Comparison of ENCODE assay signal across 2 cellular contexts in the genomic region with DNA sequence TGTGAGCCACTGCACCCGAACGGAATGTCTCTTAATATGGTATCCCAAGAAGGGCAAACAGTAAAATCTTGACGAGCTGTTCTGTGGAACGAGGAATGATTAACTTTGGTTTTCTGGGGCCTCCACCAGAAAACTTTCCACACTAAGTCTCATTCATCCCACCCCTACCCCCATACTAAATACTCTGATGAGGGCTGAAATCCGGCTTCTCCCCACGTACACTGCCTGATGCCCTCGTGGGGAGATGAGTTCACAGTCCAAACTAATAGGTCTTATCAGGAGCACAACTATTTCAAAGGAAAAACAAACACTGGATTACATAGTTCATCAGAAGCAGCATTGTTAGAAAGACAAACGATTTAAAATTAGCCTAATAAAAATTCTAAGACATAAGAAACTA.
TF ChIP-seq lines count a peak whose summit lies in the region.

No MANE protein-coding gene starts in this region.

TF ChIP-seq in GM23338, 12 proteins besides CTCF, POLR2A, EP300 and RAD21:
- no peak for TF ChIP-seq STAT1 (IDR thresholded peaks at IDR 0.05; ENCODE audit: unreplicated experiment)
- no peak for TF ChIP-seq POLR2AphosphoS5 (IDR thresholded peaks at IDR 0.05; ENCODE audit: low read depth)
- TF ChIP-seq EZH2 (IDR thresholded peaks at IDR 0.05; ENCODE audit: low read depth, unreplicated experiment), result no peak
- TF ChIP-seq ZNF114 (CRISPR knock-in tag; IDR thresholded peaks at IDR 0.05), result no peak
- TF ChIP-seq CREB1 (CRISPR knock-in tag; IDR thresholded peaks at IDR 0.05; ENCODE audit: low read depth), result no peak

TF ChIP-seq in HepG2, 621 proteins besides CTCF, POLR2A, EP300 and RAD21:
- no peak for TF ChIP-seq SOX6 (IDR thresholded peaks at IDR 0.05)
- peak; percentile 57 for TF ChIP-seq SOX6 (CRISPR knock-in tag; IDR thresholded peaks at IDR 0.05)
- TF ChIP-seq HNF4A (CRISPR knock-in tag; IDR thresholded peaks at IDR 0.05), result peak; percentile 34
- no peak for TF ChIP-seq ZNF776 (CRISPR knock-in tag; IDR thresholded peaks at IDR 0.05)
- TF ChIP-seq BCL6 (CRISPR knock-in tag; IDR thresholded peaks at IDR 0.05), result 0 out of 2 replicates have a peak, but pooled peaks have one; percentile 14
- TF ChIP-seq SOX13 (IDR thresholded peaks at IDR 0.05), result no peak
- TF ChIP-seq SOX13 (CRISPR knock-in tag; conservative IDR thresholded peaks at IDR 0.05 in 1 of 2, IDR thresholded peaks at IDR 0.05 in 1 of 2), result 0 out of 4 replicates have a peak, but pooled peaks of 1 of the 2 experiments have one; percentile 7
